ENCODE assay signal across 12 cellular contexts in genomic region chr22:36453855-36454378, GRCh38. TPM values are rescaled to one million over a fixed set of nuclear protein-coding genes. Genes with fewer than 3 reads are reported as not detected.
DNase-seq lines count a peak whose midpoint lies in the region; ATAC-seq and TF ChIP-seq lines count a peak whose summit lies in the region.
"Had no signal": no experiment of that assay in that cellular context is flagged by ENCODE, and none has a peak within 500 bp of the region (broad histone marks: within the 10 kb centered on the region; RNA-seq: fewer than 3 reads in every experiment).

No MANE protein-coding gene starts in this region.

- H3K9me3 Mint-ChIP-seq in CD4-positive, alpha-beta T cell: no peaks in the 10 kb centered on the region
- no peaks in the 10 kb centered on the region for H3K9me3 Mint-ChIP-seq in effector memory CD8-positive, alpha-beta T cell

- POLR2A ChIA-PET in CD4-positive, alpha-beta T cell (lab: Charles Lee): interaction anchor here (1.6 to 2.4 kb wide), 4 partner anchors 44 to 122 kb away, joined by 5 to 18 read pairs (median 8); partner anchors contain the start of gene MYH9

- H3K4me2 ChIP-seq in SU-DHL-6 (ENCODE audit: low read depth, low read length, poor library complexity, severe bottlenecking): peak overlapping the region; percentile 72

- peak overlapping the region; percentile 93 for H3K27ac Mint-ChIP-seq in CD4-positive, alpha-beta T cell
- peak overlapping the region; percentile 77 to 96 for H3K27ac Mint-ChIP-seq in effector memory CD8-positive, alpha-beta T cell

- DNase-seq in CD4-positive, alpha-beta T cell: no peak
- DNase-seq in effector memory CD8-positive, alpha-beta T cell: no peak
- DNase-seq in psoas muscle (no peak), NCI-H2227 (lab: John Stamatoyannopoulos, UW; ENCODE audit: unreplicated experiment) (no peak), epidermal melanocyte (ENCODE audit: insufficient read length, low spot score) (no peak)
- DNase-seq: central memory CD4-positive, alpha-beta T cell; DND-41; HCEC 1CT; NCI-H1048 had no signal

- peaks cover 44% of the 10 kb centered on the region for H3F3A ChIP-seq in SU-DHL-6 (ENCODE audit: insufficient read depth)

- intact Hi-C loops in CD4-positive, alpha-beta T cell (cut with DNase I, micrococcal nuclease): loop anchor here (2.0 to 5.0 kb wide), 3 partner anchors 47 to 122 kb away; no protein-coding TSS in a partner anchor
- intact Hi-C loops in psoas muscle (cut with DNase I): loop anchor here in 1 of 2 donors (5.0 kb wide), 2 partner anchors 37 to 67 kb away; partner anchors contain the start of gene MYH9

- H2AFZ ChIP-seq in SU-DHL-6 (ENCODE audit: low read depth, low read length, severe bottlenecking): no peak overlapping the region

- no peak overlapping the region for H3K4me3 ChIP-seq in SU-DHL-6 (ENCODE audit: insufficient read depth, low read length, poor library complexity, severe bottlenecking)
- peak overlapping the region; percentile 69 for H3K4me3 ChIP-seq in psoas muscle

- CTCF ChIA-PET in CD4-positive, alpha-beta T cell (lab: Charles Lee): interaction anchor here (1.5 to 2.2 kb wide), 3 partner anchors 17 to 153 kb away, joined by 5 to 11 read pairs (median 9); no protein-coding TSS in a partner anchor

- no peaks in the 10 kb centered on the region for H3K27me3 Mint-ChIP-seq in CD4-positive, alpha-beta T cell
- no peaks in the 10 kb centered on the region for H3K27me3 Mint-ChIP-seq in effector memory CD8-positive, alpha-beta T cell

- peak overlapping the region; percentile 92 for H3K27ac ChIP-seq in CD4-positive, alpha-beta T cell (ENCODE audit: low read depth, low read length)
- H3K27ac ChIP-seq in SU-DHL-6 (ENCODE audit: low read depth, low read length) (peak overlapping the region; percentile 84), psoas muscle (peak overlapping the region; percentile 96)

- peak overlapping the region; percentile 84 for H3K4me3 Mint-ChIP-seq in CD4-positive, alpha-beta T cell
- peak overlapping the region; percentile 76 to 78 for H3K4me3 Mint-ChIP-seq in effector memory CD8-positive, alpha-beta T cell

- H3K4me1 Mint-ChIP-seq in CD4-positive, alpha-beta T cell (ENCODE audit: low read depth): peaks cover 49% of the 10 kb centered on the region
- peaks cover 36 to 45% of the 10 kb centered on the region in 2 donors for H3K4me1 Mint-ChIP-seq in effector memory CD8-positive, alpha-beta T cell (ENCODE audit: low read depth in 2 of 2)

- no peak overlapping the region; the same call in 1 of the 2 replicates for H3K9ac ChIP-seq in SU-DHL-6 (ENCODE audit: low read length)

- 94 to 97% (median 94%) methylated on average over 16 of the region's 16 CpGs for WGBS in psoas muscle, 3 donors

- no peaks in the 10 kb centered on the region for H3K9me2 ChIP-seq in SU-DHL-6 (replicated peaks; ENCODE audit: insufficient read depth, low read length)

- no peaks in the 10 kb centered on the region for H3K9me3 ChIP-seq in CD4-positive, alpha-beta T cell (ENCODE audit: control insufficient read depth, low read length)
- H3K9me3 ChIP-seq in SU-DHL-6 (ENCODE audit: insufficient read depth, low read length) (no peaks in the 10 kb centered on the region), psoas muscle (no peaks in the 10 kb centered on the region)

- H3K4me1 ChIP-seq in psoas muscle: peaks cover 59% of the 10 kb centered on the region

- no peaks in the 10 kb centered on the region for H4K20me1 ChIP-seq in SU-DHL-6 (ENCODE audit: low read depth, low read length)

- H3K27me3 ChIP-seq in CD4-positive, alpha-beta T cell (ENCODE audit: control insufficient read depth, insufficient read depth, low read length): no peaks in the 10 kb centered on the region
- H3K27me3 ChIP-seq in SU-DHL-6 (ENCODE audit: low read length): no peaks in the 10 kb centered on the region
- no peaks in the 10 kb centered on the region for H3K27me3 ChIP-seq in psoas muscle (ENCODE audit: insufficient read depth in 3 of 3, low read length in 2 of 3)

- no peaks in the 10 kb centered on the region for H3K36me3 Mint-ChIP-seq in CD4-positive, alpha-beta T cell (ENCODE audit: low read depth)
- H3K36me3 Mint-ChIP-seq in effector memory CD8-positive, alpha-beta T cell (ENCODE audit: insufficient read depth): peaks cover 17% of the 10 kb centered on the region

- no peak for ATAC-seq in CD4-positive, alpha-beta T cell (ENCODE audit: poor library complexity)
- ATAC-seq in effector memory CD8-positive, alpha-beta T cell (replicated peaks): no peak
- ATAC-seq in psoas muscle: no peak
- ATAC-seq in HG03196 (IDR thresholded peaks at IDR 0.05; ENCODE audit: unreplicated experiment): no peak
- ATAC-seq in GM21825 (IDR thresholded peaks at IDR 0.05; ENCODE audit: unreplicated experiment): no peak

- no peak for TF ChIP-seq CTCF in CD4-positive, alpha-beta T cell (IDR thresholded peaks at IDR 0.05)
- TF ChIP-seq CTCF in SU-DHL-6 (IDR thresholded peaks at IDR 0.05; ENCODE audit: insufficient read depth, low read length, poor library complexity, severe bottlenecking) (no peak), psoas muscle (IDR thresholded peaks at IDR 0.05) (no peak)

- no peaks in the 10 kb centered on the region for H3K79me2 ChIP-seq in SU-DHL-6 (ENCODE audit: insufficient read depth, low read length)

- no peaks in the 10 kb centered on the region for H3K36me3 ChIP-seq in SU-DHL-6 (ENCODE audit: low read length)
- H3K36me3 ChIP-seq in psoas muscle (ENCODE audit: insufficient read depth in 1 of 2, low read depth in 1 of 2): no peaks in the 10 kb centered on the region

RNA-seq across cellular contexts. Expression of gene TXN2, which starts 27.5 kb away (rescaled TPM):
- total RNA-seq in CD4-positive, alpha-beta T cell: 10 to 100 TPM; 26.4 to 26.5 TPM
- total RNA-seq in psoas muscle: 100 to 1,000 TPM in 3 of 4 donors, 10 to 100 TPM in 1; 83.9 to 146 (median 112) TPM
- polyA plus RNA-seq in psoas muscle: 100 to 1,000 TPM; 109 to 155 (median 115) TPM

RNA-seq across cellular contexts. Expression of gene FOXRED2, which starts 52.9 kb away (rescaled TPM):
- total RNA-seq in CD4-positive, alpha-beta T cell: 1 to 10 TPM; 1.8 to 2.3 TPM
- total RNA-seq in psoas muscle: 10 to 100 TPM in 1 of 4 donors, 1 to 10 TPM in 3; 6.4 to 10.2 (median 7.9) TPM
- 1 to 10 TPM; 3.3 to 9.0 (median 5.0) TPM for polyA plus RNA-seq in psoas muscle
